In the genomic region with DNA sequence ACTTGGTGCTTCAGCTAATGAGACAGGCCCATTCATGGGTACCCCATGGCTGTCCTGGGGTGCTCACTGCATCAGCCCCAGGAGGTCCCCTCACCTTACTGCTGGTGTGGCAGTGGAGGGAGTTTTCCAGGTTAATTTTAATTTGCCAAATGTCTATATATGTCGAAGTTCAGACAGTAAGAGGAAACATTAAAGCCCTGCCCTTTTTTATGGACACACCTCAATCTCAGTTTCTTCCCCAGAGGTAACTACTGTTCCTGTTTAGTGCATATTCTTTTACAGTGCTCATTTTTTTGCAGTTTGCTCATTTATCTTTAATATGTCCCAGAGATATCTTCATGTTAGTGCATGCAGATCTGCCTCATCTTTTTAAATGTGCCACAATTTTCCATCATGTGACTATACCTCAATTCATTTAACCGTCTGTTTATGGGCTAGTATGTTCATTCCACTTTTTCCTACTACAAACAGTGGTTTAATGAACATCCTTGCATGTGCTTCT, we compare ENCODE assay signal across 25 cellular contexts. TPM values are rescaled to one million over a fixed set of nuclear protein-coding genes. Genes with fewer than 3 reads are reported as not detected.
A peak's percentile ranks its signal among the peaks of the same experiment; 100 is the strongest.
DNase-seq lines count a peak whose midpoint lies in the region; ATAC-seq, FAIRE-seq and TF ChIP-seq lines count a peak whose summit lies in the region.
"Had no signal": no experiment of that assay in that cellular context is flagged by ENCODE, and none has a peak within 500 bp of the region (broad histone marks: within the 10 kb centered on the region; RNA-seq: fewer than 3 reads in every experiment).

No MANE protein-coding gene starts in this region.

- H3K36me3 Mint-ChIP-seq in H9 (ENCODE audit: insufficient read depth in 1 of 3, low read depth in 3 of 3) (peaks cover 6 to 14% (median 12%) of the 10 kb centered on the region in 3 experiments; a peak in 6 of 7 replicates), astrocyte (ENCODE audit: low read depth, unreplicated experiment) (peaks cover 2% of the 10 kb centered on the region)

- H3K79me2 ChIP-seq in H9 (ENCODE audit: insufficient read depth, low read length) (peaks cover 66% of the 10 kb centered on the region; the same call in 1 of the 2 replicates), astrocyte (ENCODE audit: insufficient read depth, low read length) (peaks cover 82% of the 10 kb centered on the region), smooth muscle cell (ENCODE audit: low read depth) (peaks cover 83% of the 10 kb centered on the region)

- TF ChIP-seq POLR2A in vagina (IDR thresholded peaks at IDR 0.05): no peak

- no peaks in the 10 kb centered on the region for H4K20me1 ChIP-seq in H9 (ENCODE audit: control insufficient read depth, insufficient read depth, insufficient read length)
- peaks cover 52% of the 10 kb centered on the region for H4K20me1 ChIP-seq in astrocyte (ENCODE audit: insufficient read depth, low read length)
- peaks cover 57% of the 10 kb centered on the region for H4K20me1 ChIP-seq in smooth muscle cell (ENCODE audit: low read depth)

- no peak for DNase-seq in H9
- DNase-seq in astrocyte (ENCODE audit: low read depth): no peak
- DNase-seq in left colon: no peak
- DNase-seq in smooth muscle cell (lab: John Stamatoyannopoulos, UW; ENCODE audit: unreplicated experiment): no peak
- DNase-seq in G401 (ENCODE audit: low spot score): no peak
- DNase-seq in vagina (ENCODE audit: extremely low spot score in 2 of 2): no peak
- DNase-seq: ACHN; CD8-positive, alpha-beta T cell; DMS153; GDM1; KG1; NCI-H1092 treated with DMSO at 0.1 percent for 48 hours; NCI-H146; NCI-H2029; NCI-H226; NCI-H510A treated with DMSO at 0.1 percent for 48 hours; NCI-H748 treated with DMSO at 0.1 percent for 48 hours; SJCRH30 had no signal

- H3K27ac Mint-ChIP-seq in H9 (no peak overlapping the region), astrocyte (ENCODE audit: unreplicated experiment) (peak overlapping the region; percentile 72)
- H3K27ac Mint-ChIP-seq: CD8-positive, alpha-beta T cell had no signal

- no peak overlapping the region for H2BK120ac ChIP-seq in H9 (ENCODE audit: low read depth, low read length, poor library complexity, severe bottlenecking)

- in situ Hi-C loops in G401 (cut with HindIII; ENCODE audit: low sequenced_read_pairs): no loop called here

- H3K27me3 Mint-ChIP-seq in H9 (ENCODE audit: low read depth) (no peaks in the 10 kb centered on the region), astrocyte (ENCODE audit: low read depth, unreplicated experiment) (no peaks in the 10 kb centered on the region)

- ATAC-seq in left colon (peak; percentile 92), HG03571 (IDR thresholded peaks at IDR 0.05; ENCODE audit: unreplicated experiment) (no peak), GM18867 (IDR thresholded peaks at IDR 0.05; ENCODE audit: unreplicated experiment) (no peak)
- ATAC-seq: CD8-positive, alpha-beta T cell; Panc1 had no signal

- no peak for TF ChIP-seq CTCF in H9 (conservative IDR thresholded peaks at IDR 0.05)
- no peak for TF ChIP-seq CTCF in astrocyte (IDR thresholded peaks at IDR 0.05; ENCODE audit: insufficient read depth, low read depth, low read length)
- TF ChIP-seq CTCF in smooth muscle cell (IDR thresholded peaks at IDR 0.05; ENCODE audit: borderline replicate concordance, insufficient read depth, poor library complexity, severe bottlenecking): no peak
- no peak for TF ChIP-seq CTCF in vagina (IDR thresholded peaks at IDR 0.05)

- peaks cover 37% of the 10 kb centered on the region for H3F3A ChIP-seq in smooth muscle cell (ENCODE audit: low read depth)

- H3K9me3 ChIP-seq in H9 (ENCODE audit: control insufficient read depth, low read depth, low read length) (no peaks in the 10 kb centered on the region), astrocyte (ENCODE audit: insufficient read depth, low read depth, low read length) (no peaks in the 10 kb centered on the region), smooth muscle cell (replicated peaks; ENCODE audit: low read depth) (no peaks in the 10 kb centered on the region), vagina (no peaks in the 10 kb centered on the region)
- H3K9me3 ChIP-seq: SJCRH30 had no signal

- H2AFZ ChIP-seq in H9 (ENCODE audit: low read length) (no peak overlapping the region), astrocyte (ENCODE audit: low read depth, low read length) (no peak overlapping the region), smooth muscle cell (ENCODE audit: low read depth) (no peak overlapping the region)

- intact Hi-C loops in left colon (cut with DNase I, micrococcal nuclease): no loop called here
- intact Hi-C loops in vagina (cut with DNase I): no loop called here

- no peak overlapping the region for H4K5ac ChIP-seq in H9 (ENCODE audit: insufficient read length, low read depth, low read length)

- H2BK20ac ChIP-seq in H9 (ENCODE audit: low read depth, low read length, poor library complexity, severe bottlenecking): peak overlapping the region; percentile 27

- no peaks in the 10 kb centered on the region; the same call in 1 of the 2 replicates for H3K27me3 ChIP-seq in H9 (ENCODE audit: insufficient read depth, low read length)
- H3K27me3 ChIP-seq in astrocyte (ENCODE audit: insufficient read depth, low read length): no peaks in the 10 kb centered on the region
- no peaks in the 10 kb centered on the region for H3K27me3 ChIP-seq in smooth muscle cell (ENCODE audit: low read depth)
- no peaks in the 10 kb centered on the region for H3K27me3 ChIP-seq in vagina
- H3K27me3 ChIP-seq: BLaER1 treated with 17β-estradiol and CSF1 and Interleukin-3, amounts not matched to agents 10 nM and 100 nM; SJCRH30 had no signal

- no peak overlapping the region for H3K4me2 ChIP-seq in H9 (ENCODE audit: insufficient read depth, insufficient read length, low read length)
- no peak overlapping the region for H3K4me2 ChIP-seq in astrocyte (ENCODE audit: low read length)
- no peak overlapping the region for H3K4me2 ChIP-seq in smooth muscle cell

- H3K4ac ChIP-seq in H9 (ENCODE audit: low read depth, low read length): no peak overlapping the region

- WGBS in H9 (ENCODE audit: extremely low coverage, insufficient read length, low lambda C conversion rate): no CpG with 5 or more reads among the region's 2 CpGs
- WGBS in smooth muscle cell (ENCODE audit: low lambda C conversion rate): 83% methylated on average over 2 of the region's 2 CpGs

- H2BK15ac ChIP-seq in H9 (ENCODE audit: low read depth, low read length): no peak overlapping the region

- no peak overlapping the region for H2BK12ac ChIP-seq in H9 (ENCODE audit: insufficient read length, low read depth, low read length)

- no peak overlapping the region for H2AK5ac ChIP-seq in H9 (ENCODE audit: insufficient read length, low read length)

- no peak overlapping the region for H3K18ac ChIP-seq in H9 (ENCODE audit: insufficient read length, low read depth, low read length)

- no peak overlapping the region for H3T11ph ChIP-seq in H9 (ENCODE audit: low read length)

- H3K9ac ChIP-seq in H9 (ENCODE audit: extremely low read depth, insufficient read length, low read length) (no peak overlapping the region), astrocyte (ENCODE audit: low read length) (no peak overlapping the region), smooth muscle cell (ENCODE audit: low read depth) (peak overlapping the region; percentile 17)
- H3K9ac ChIP-seq: BLaER1 treated with 17β-estradiol and CSF1 and Interleukin-3, amounts not matched to agents 10 nM and 100 nM had no signal

- no peak for FAIRE-seq in astrocyte (lab: Jason Lieb, UNC)
- FAIRE-seq: GM18507, H54 had no signal

- peaks cover 69 to 72% of the 10 kb centered on the region in 2 experiments for H3K4me1 Mint-ChIP-seq in H9
- peaks cover 60% of the 10 kb centered on the region for H3K4me1 Mint-ChIP-seq in astrocyte (ENCODE audit: low read depth, unreplicated experiment)

- H3K23me2 ChIP-seq in H9 (ENCODE audit: insufficient read length, low read depth, low read length, poor library complexity, severe bottlenecking): no peaks in the 10 kb centered on the region

- no peaks in the 10 kb centered on the region for H3K36me3 ChIP-seq in astrocyte (ENCODE audit: insufficient read depth, low read length)
- no peaks in the 10 kb centered on the region for H3K36me3 ChIP-seq in smooth muscle cell (ENCODE audit: low read depth)
- H3K36me3 ChIP-seq in vagina: no peaks in the 10 kb centered on the region
- H3K36me3 ChIP-seq: SJCRH30 had no signal

- no peak overlapping the region for H3K14ac ChIP-seq in H9 (ENCODE audit: insufficient read depth, low read length)

- no peak overlapping the region for H3K23ac ChIP-seq in H9 (ENCODE audit: insufficient read length, low read depth, low read length)

- H4K91ac ChIP-seq in H9 (ENCODE audit: insufficient read length, low read depth, low read length): no peak overlapping the region

- H3K79me1 ChIP-seq in H9 (ENCODE audit: insufficient read depth, low read depth, low read length, poor library complexity, severe bottlenecking): peaks cover 10% of the 10 kb centered on the region

- no peak overlapping the region for H3K4me3 Mint-ChIP-seq in H9
- no peak overlapping the region for H3K4me3 Mint-ChIP-seq in astrocyte (ENCODE audit: unreplicated experiment)
- H3K4me3 Mint-ChIP-seq: CD8-positive, alpha-beta T cell had no signal

- H3K27ac ChIP-seq in H9 (ENCODE audit: insufficient read length, low read depth, low read length): no peak overlapping the region
- H3K27ac ChIP-seq in astrocyte (ENCODE audit: low read depth, low read length): no peak overlapping the region
- H3K27ac ChIP-seq in smooth muscle cell (ENCODE audit: low read depth): no peak overlapping the region
- no peak overlapping the region for H3K27ac ChIP-seq in vagina
- H3K27ac ChIP-seq: 22Rv1, SJCRH30 had no signal

- H3K56ac ChIP-seq in H9 (ENCODE audit: insufficient read length, low read depth, low read length): no peak overlapping the region

- no peaks in the 10 kb centered on the region; a peak in 1 of 5 replicates for H3K9me3 Mint-ChIP-seq in H9
- peaks cover 2% of the 10 kb centered on the region for H3K9me3 Mint-ChIP-seq in astrocyte (ENCODE audit: unreplicated experiment)
- H3K9me3 Mint-ChIP-seq: CD8-positive, alpha-beta T cell had no signal

- no peak overlapping the region for H2BK5ac ChIP-seq in H9 (ENCODE audit: insufficient read length, low read length)

- H3K4me3 ChIP-seq in astrocyte (ENCODE audit: insufficient read depth, low read depth, low read length) (no peak overlapping the region), smooth muscle cell (no peak overlapping the region), vagina (no peak overlapping the region)
- H3K4me3 ChIP-seq: BLaER1 treated with 17β-estradiol and CSF1 and Interleukin-3, amounts not matched to agents 10 nM and 100 nM; SJCRH30 had no signal

- H4K8ac ChIP-seq in H9 (replicated peaks; ENCODE audit: insufficient read length, low read depth, low read length): no peak overlapping the region

- H3K4me1 ChIP-seq in H9 (ENCODE audit: insufficient read depth, low read length) (peaks cover 8% of the 10 kb centered on the region; the same call in 1 of the 2 replicates), astrocyte (ENCODE audit: insufficient read depth, low read length) (peaks cover 37% of the 10 kb centered on the region), smooth muscle cell (ENCODE audit: low read depth) (peaks cover 55% of the 10 kb centered on the region), vagina (peaks cover 50% of the 10 kb centered on the region)

RNA-seq across cellular contexts. Expression of a gene that starts 11.6 kb away (rescaled TPM):
- 37.4 and 37.5 TPM in 2 replicates for total RNA-seq in H9 (2021)
- total RNA-seq in astrocyte: 42.1 and 46.8 TPM in 2 replicates
- 10 to 100 TPM in 1 of 2 donors, 1 to 10 TPM in 1; 8.8 to 10.4 TPM for total RNA-seq in left colon
- total RNA-seq in smooth muscle cell: 81.2 and 91.6 TPM in 2 replicates
- 30.5 and 32.2 TPM in 2 replicates for polyA plus RNA-seq in smooth muscle cell
- 5.7 and 7.0 TPM in 2 replicates for total RNA-seq in G401 (2014; rRNA removed; shearing (Covaris generic))
- total RNA-seq in vagina: 18.9 TPM
